Comparison of ENCODE assay signal across 1 cellular context in the genomic region with DNA sequence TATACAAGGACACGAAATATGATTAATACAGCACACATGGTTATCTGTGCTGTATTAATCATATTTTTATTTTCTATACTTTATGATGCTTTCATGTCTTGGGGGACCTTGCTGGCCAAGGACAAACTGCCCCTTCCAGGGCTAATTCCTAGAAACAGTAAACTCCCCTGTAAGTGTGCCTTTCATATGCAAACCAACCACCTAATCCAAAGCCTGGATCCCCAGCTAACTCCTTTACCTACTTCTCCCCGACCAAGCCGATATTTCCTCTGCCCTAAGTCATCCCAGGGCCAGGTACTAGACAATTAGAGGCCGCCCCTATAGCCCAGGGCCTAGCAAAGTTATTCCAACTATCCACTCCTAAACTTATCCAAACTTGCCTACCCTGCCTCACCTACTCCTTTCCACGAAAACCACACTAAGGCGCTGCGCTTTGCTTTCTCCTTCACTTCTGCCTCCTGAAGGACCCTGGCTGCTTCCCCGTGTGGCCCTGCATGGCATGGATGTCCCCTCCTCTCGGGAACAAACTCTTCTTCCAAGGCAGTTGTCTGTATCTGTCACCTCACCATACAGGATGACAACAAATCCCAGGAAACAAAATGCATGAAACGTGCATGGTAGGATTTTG.
TF ChIP-seq lines count a peak whose summit lies in the region.

No MANE protein-coding gene starts in this region.

TF ChIP-seq in GM23338, 12 proteins besides CTCF, POLR2A, EP300 and RAD21:
- no peak for TF ChIP-seq STAT1 (IDR thresholded peaks at IDR 0.05; ENCODE audit: unreplicated experiment)
- TF ChIP-seq, protein P1, sequence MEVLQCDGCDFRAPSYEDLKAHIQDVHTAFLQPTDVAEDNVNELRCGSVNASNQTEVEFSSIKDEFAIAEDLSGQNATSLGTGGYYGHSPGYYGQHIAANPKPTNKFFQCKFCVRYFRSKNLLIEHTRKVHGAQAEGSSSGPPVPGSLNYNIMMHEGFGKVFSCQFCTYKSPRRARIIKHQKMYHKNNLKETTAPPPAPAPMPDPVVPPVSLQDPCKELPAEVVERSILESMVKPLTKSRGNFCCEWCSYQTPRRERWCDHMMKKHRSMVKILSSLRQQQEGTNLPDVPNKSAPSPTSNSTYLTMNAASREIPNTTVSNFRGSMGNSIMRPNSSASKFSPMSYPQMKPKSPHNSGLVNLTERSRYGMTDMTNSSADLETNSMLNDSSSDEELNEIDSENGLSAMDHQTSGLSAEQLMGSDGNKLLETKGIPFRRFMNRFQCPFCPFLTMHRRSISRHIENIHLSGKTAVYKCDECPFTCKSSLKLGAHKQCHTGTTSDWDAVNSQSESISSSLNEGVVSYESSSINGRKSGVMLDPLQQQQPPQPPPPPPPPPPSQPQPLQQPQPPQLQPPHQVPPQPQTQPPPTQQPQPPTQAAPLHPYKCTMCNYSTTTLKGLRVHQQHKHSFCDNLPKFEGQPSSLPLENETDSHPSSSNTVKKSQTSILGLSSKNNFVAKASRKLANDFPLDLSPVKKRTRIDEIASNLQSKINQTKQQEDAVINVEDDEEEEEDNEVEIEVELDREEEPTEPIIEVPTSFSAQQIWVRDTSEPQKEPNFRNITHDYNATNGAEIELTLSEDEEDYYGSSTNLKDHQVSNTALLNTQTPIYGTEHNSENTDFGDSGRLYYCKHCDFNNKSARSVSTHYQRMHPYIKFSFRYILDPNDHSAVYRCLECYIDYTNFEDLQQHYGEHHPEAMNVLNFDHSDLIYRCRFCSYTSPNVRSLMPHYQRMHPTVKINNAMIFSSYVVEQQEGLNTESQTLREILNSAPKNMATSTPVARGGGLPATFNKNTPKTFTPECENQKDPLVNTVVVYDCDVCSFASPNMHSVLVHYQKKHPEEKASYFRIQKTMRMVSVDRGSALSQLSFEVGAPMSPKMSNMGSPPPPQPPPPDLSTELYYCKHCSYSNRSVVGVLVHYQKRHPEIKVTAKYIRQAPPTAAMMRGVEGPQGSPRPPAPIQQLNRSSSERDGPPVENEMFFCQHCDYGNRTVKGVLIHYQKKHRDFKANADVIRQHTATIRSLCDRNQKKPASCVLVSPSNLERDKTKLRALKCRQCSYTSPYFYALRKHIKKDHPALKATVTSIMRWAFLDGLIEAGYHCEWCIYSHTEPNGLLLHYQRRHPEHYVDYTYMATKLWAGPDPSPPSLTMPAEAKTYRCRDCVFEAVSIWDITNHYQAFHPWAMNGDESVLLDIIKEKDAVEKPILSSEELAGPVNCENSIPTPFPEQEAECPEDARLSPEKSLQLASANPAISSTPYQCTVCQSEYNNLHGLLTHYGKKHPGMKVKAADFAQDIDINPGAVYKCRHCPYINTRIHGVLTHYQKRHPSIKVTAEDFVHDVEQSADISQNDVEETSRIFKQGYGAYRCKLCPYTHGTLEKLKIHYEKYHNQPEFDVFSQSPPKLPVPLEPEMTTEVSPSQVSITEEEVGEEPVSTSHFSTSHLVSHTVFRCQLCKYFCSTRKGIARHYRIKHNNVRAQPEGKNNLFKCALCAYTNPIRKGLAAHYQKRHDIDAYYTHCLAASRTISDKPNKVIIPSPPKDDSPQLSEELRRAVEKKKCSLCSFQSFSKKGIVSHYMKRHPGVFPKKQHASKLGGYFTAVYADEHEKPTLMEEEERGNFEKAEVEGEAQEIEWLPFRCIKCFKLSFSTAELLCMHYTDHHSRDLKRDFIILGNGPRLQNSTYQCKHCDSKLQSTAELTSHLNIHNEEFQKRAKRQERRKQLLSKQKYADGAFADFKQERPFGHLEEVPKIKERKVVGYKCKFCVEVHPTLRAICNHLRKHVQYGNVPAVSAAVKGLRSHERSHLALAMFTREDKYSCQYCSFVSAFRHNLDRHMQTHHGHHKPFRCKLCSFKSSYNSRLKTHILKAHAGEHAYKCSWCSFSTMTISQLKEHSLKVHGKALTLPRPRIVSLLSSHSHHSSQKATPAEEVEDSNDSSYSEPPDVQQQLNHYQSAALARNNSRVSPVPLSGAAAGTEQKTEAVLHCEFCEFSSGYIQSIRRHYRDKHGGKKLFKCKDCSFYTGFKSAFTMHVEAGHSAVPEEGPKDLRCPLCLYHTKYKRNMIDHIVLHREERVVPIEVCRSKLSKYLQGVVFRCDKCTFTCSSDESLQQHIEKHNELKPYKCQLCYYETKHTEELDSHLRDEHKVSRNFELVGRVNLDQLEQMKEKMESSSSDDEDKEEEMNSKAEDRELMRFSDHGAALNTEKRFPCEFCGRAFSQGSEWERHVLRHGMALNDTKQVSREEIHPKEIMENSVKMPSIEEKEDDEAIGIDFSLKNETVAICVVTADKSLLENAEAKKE (CRISPR knock-in tag; IDR thresholded peaks at IDR 0.05) = no peak
- TF ChIP-seq ZNF331 (CRISPR knock-in tag; IDR thresholded peaks at IDR 0.05; ENCODE audit: low read depth) = no peak
- TF ChIP-seq POLR2AphosphoS5 (IDR thresholded peaks at IDR 0.05; ENCODE audit: low read depth) = no peak
- TF ChIP-seq JUNB (IDR thresholded peaks at IDR 0.05; ENCODE audit: unreplicated experiment) = no peak
- no peak for TF ChIP-seq ZNF114 (CRISPR knock-in tag; IDR thresholded peaks at IDR 0.05)
- no peak for TF ChIP-seq EZH2phosphoT487 (IDR thresholded peaks at IDR 0.05; ENCODE audit: unreplicated experiment)
- no peak for TF ChIP-seq NANOG (IDR thresholded peaks at IDR 0.05; ENCODE audit: borderline replicate concordance)
